ENCODE assay signal across 10 cellular contexts in genomic region chr17:45411348-45412105, GRCh38. TPM values are rescaled to one million over a fixed set of nuclear protein-coding genes. Genes with fewer than 3 reads are reported as not detected.
DNase-seq lines count a peak whose midpoint lies in the region; ATAC-seq and TF ChIP-seq lines count a peak whose summit lies in the region.
"Had no signal": no experiment of that assay in that cellular context is flagged by ENCODE, and none has a peak within 500 bp of the region (broad histone marks: within the 10 kb centered on the region; RNA-seq: fewer than 3 reads in every experiment).

No MANE protein-coding gene starts in this region.

- H3K27ac Mint-ChIP-seq in activated naive CD4-positive, alpha-beta T cell treated with anti-CD3 and anti-CD28 coated beads for 36 hours = peak overlapping the region; percentile 100
- peak overlapping the region; percentile 99 to 100 for H3K27ac Mint-ChIP-seq in activated naive CD4-positive, alpha-beta T cell treated with anti-CD3 and anti-CD28 coated beads, Interleukin-2, amount 50 U/mL, for 72 hours

- H3K27me3 Mint-ChIP-seq in activated naive CD4-positive, alpha-beta T cell treated with anti-CD3 and anti-CD28 coated beads for 36 hours (ENCODE audit: low read depth) = no peaks in the 10 kb centered on the region

- H3K36me3 ChIP-seq in left lung = no peaks in the 10 kb centered on the region
- H3K36me3 ChIP-seq: BE2C had no signal

- H3K27ac ChIP-seq in left lung = peak overlapping the region; percentile 76 to 91
- H3K27ac ChIP-seq in temporal lobe (ENCODE audit: low read depth, low read length) = peak overlapping the region; percentile 41

- H3K4me3 Mint-ChIP-seq in activated naive CD4-positive, alpha-beta T cell treated with anti-CD3 and anti-CD28 coated beads for 36 hours = peak overlapping the region; percentile 99

- H3K9me3 Mint-ChIP-seq in activated naive CD4-positive, alpha-beta T cell treated with anti-CD3 and anti-CD28 coated beads for 36 hours = no peaks in the 10 kb centered on the region
- H3K9me3 Mint-ChIP-seq in activated naive CD4-positive, alpha-beta T cell treated with anti-CD3 and anti-CD28 coated beads, Interleukin-2, amount 50 U/mL, for 72 hours = no peaks in the 10 kb centered on the region

- H3K27me3 ChIP-seq in left lung = no peaks in the 10 kb centered on the region
- H3K27me3 ChIP-seq: BE2C had no signal

- H3K4me1 ChIP-seq in left lung = peaks cover 29 to 93% of the 10 kb centered on the region in 2 donors

- peaks cover 12% of the 10 kb centered on the region for H3K36me3 Mint-ChIP-seq in activated naive CD4-positive, alpha-beta T cell treated with anti-CD3 and anti-CD28 coated beads for 36 hours (ENCODE audit: low read depth)
- peaks cover 15 to 21% of the 10 kb centered on the region in 2 donors for H3K36me3 Mint-ChIP-seq in activated naive CD4-positive, alpha-beta T cell treated with anti-CD3 and anti-CD28 coated beads, Interleukin-2, amount 50 U/mL, for 72 hours

- intact Hi-C loops in activated naive CD4-positive, alpha-beta T cell treated with anti-CD3 and anti-CD28 coated beads for 36 hours (cut with micrococcal nuclease) = no loop called here
- intact Hi-C loops in left lung (cut with DNase I) = no loop called here

- ATAC-seq in activated naive CD4-positive, alpha-beta T cell treated with anti-CD3 and anti-CD28 coated beads, Interleukin-2, amount 50 U/mL, for 72 hours = no peak
- peak; percentile 73 for ATAC-seq in left lung

- H3K4me1 Mint-ChIP-seq in activated naive CD4-positive, alpha-beta T cell treated with anti-CD3 and anti-CD28 coated beads for 36 hours (ENCODE audit: low read depth) = peaks cover 48% of the 10 kb centered on the region

- no peak for DNase-seq in activated naive CD4-positive, alpha-beta T cell treated with anti-CD3 and anti-CD28 coated beads for 36 hours
- DNase-seq in activated naive CD4-positive, alpha-beta T cell (lab: John Stamatoyannopoulos, UW) = no peak
- no peak for DNase-seq in activated naive CD4-positive, alpha-beta T cell treated with anti-CD3 and anti-CD28 coated beads, Interleukin-2, amount 50 U/mL, for 72 hours (ENCODE audit: low spot score in 2 of 2)
- peak; percentile 59 to 68 for DNase-seq in left lung
- DNase-seq in AG08395 (ENCODE audit: low spot score) = no peak
- no peak for DNase-seq in NCI-H526 treated with DMSO at 0.1 percent for 48 hours (lab: John Stamatoyannopoulos, UW)
- DNase-seq in SIG-M5 (lab: John Stamatoyannopoulos, UW) = no peak
- DNase-seq: BE2C; stimulated activated CD4-positive, alpha-beta T cell treated with anti-CD3 and anti-CD28 coated beads, Interleukin-12 subunit alpha, Interleukin-12 subunit beta, amount 100 ng/mL, for 4 hours had no signal

- H3K4me3 ChIP-seq in left lung = no peak overlapping the region

- H3K9me3 ChIP-seq in left lung = no peaks in the 10 kb centered on the region
- H3K9me3 ChIP-seq: BE2C had no signal

- TF ChIP-seq CTCF in left lung (IDR thresholded peaks at IDR 0.05) = no peak

- CTCF ChIA-PET in activated naive CD4-positive, alpha-beta T cell treated with anti-CD3 and anti-CD28 coated beads for 36 hours (lab: Charles Lee) = interaction anchor here (0.7 to 2.6 kb wide), 5 partner anchors 16 to 192 kb away, joined by 3 to 10 read pairs (median 4); no protein-coding TSS in a partner anchor

RNA-seq across cellular contexts. Expression of gene ARHGAP27, which starts 21.1 kb away (rescaled TPM):
- total RNA-seq in activated naive CD4-positive, alpha-beta T cell treated with anti-CD3 and anti-CD28 coated beads for 36 hours = 10 to 100 TPM; 39.5 to 41.3 TPM
- total RNA-seq in activated naive CD4-positive, alpha-beta T cell treated with anti-CD3 and anti-CD28 coated beads, Interleukin-2, amount 50 U/mL, for 72 hours = 10 to 100 TPM; 49.7 to 55.1 TPM
- total RNA-seq in left lung = 10 to 100 TPM; 62.4 to 80.6 TPM
- total RNA-seq in temporal lobe = 3.0 TPM

Comparison
In these comparisons a context has a peak if more than half of its experiments do, and no peak if none do; other contexts are left out.
1. DNase-seq: peak in left lung (2 of 2); none in activated naive CD4-positive, alpha-beta T cell treated with anti-CD3 and anti-CD28 coated beads for 36 hours (single experiment), activated naive CD4-positive, alpha-beta T cell (0 of 4), activated naive CD4-positive, alpha-beta T cell treated with anti-CD3 and anti-CD28 coated beads, Interleukin-2, amount 50 U/mL, for 72 hours (0 of 2), AG08395 (single experiment), NCI-H526 treated with DMSO at 0.1 percent for 48 hours (single experiment) and SIG-M5 (single experiment).
2. RNA of gene ARHGAP27, which starts 21.1 kb away (total RNA-seq): 62.4 to 80.6 TPM in left lung, 49.7 to 55.1 TPM in activated naive CD4-positive, alpha-beta T cell treated with anti-CD3 and anti-CD28 coated beads, Interleukin-2, amount 50 U/mL, for 72 hours and 39.5 to 41.3 TPM in activated naive CD4-positive, alpha-beta T cell treated with anti-CD3 and anti-CD28 coated beads for 36 hours; 3.0 TPM in temporal lobe (single experiment); every median in the first group is over 10 times any median in the second.